Comparison of ENCODE assay signal across 17 cellular contexts in the genomic region with DNA sequence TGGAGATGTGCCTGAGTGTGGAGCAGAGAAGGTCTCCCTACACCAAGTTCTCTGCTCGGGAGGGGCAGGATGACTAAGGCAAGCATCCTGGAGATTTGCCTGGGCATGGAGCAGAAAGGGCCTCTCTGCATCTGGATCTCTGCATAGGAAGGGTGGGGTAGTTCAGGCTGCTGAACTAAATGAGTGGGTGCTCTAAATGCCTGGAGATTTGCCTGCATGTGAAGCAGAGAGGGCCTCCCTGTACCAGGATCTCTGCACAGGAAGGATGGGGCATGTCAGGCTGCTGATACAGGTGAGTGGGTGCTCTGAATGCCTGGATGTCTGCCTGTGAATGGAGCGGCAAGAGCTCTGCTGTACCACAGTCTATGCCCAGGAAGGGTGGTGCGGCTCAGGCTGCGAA.
DNase-seq lines count a peak whose midpoint lies in the region; ATAC-seq and TF ChIP-seq lines count a peak whose summit lies in the region.
"Had no signal": no experiment of that assay in that cellular context is flagged by ENCODE, and none has a peak within 500 bp of the region (broad histone marks: within the 10 kb centered on the region; RNA-seq: fewer than 3 reads in every experiment).

No MANE protein-coding gene starts in this region.

- no peaks in the 10 kb centered on the region; the same call in 1 of the 2 replicates for H3K4me1 ChIP-seq in PC-3 (ENCODE audit: insufficient read depth, low read length)
- H3K4me1 ChIP-seq in osteoblast (ENCODE audit: insufficient read depth, low read length) = peaks cover 9% of the 10 kb centered on the region
- H3K4me1 ChIP-seq in transverse colon = no peaks in the 10 kb centered on the region
- H3K4me1 ChIP-seq: BE2C had no signal

- POLR2A ChIA-PET in PC-3 (lab: Charles Lee; ENCODE audit: unreplicated experiment) = no interaction called here

- no peak for TF ChIP-seq POLR2A in transverse colon (IDR thresholded peaks at IDR 0.05)

- TF ChIP-seq EP300 in transverse colon (IDR thresholded peaks at IDR 0.05; ENCODE audit: low read depth) = no peak

- H3K9me2 ChIP-seq in PC-3 (replicated peaks; ENCODE audit: low read length) = no peaks in the 10 kb centered on the region

- H3K4me3 ChIP-seq in PC-3 (ENCODE audit: low read length) (no peak overlapping the region), osteoblast (ENCODE audit: insufficient read depth, low read length) (no peak overlapping the region), transverse colon (no peak overlapping the region)
- H3K4me3 ChIP-seq: esophagus squamous epithelium had no signal

- peak; percentile 17 for DNase-seq in ELR (ENCODE audit: low read depth)
- peak; percentile 25 for DNase-seq in PC-3
- peak; percentile 37 for DNase-seq in epithelial cell of prostate (ENCODE audit: low read depth, low spot score)
- peak; percentile 73 for DNase-seq in osteoblast (ENCODE audit: insufficient read length, low spot score, missing footprints)
- DNase-seq in T-helper 1 cell = no peak
- DNase-seq in transverse colon = no peak
- DNase-seq in NCI-H2196 treated with DMSO at 0.1 percent for 48 hours (lab: John Stamatoyannopoulos, UW; ENCODE audit: unreplicated experiment) = no peak
- DNase-seq: BE2C; dermis blood vessel endothelial cell; esophagus squamous epithelium; naive B cell; NCI-H1105; NCI-H2171; stimulated activated CD4-positive, alpha-beta T cell treated with anti-CD3 and anti-CD28 coated beads, Interleukin-15, amount 100 ng/mL, for 24 hours; T-helper 17 cell had no signal

- CTCF ChIA-PET in PC-3 (lab: Charles Lee) = no interaction called here

- H3K27ac ChIP-seq in PC-3 (ENCODE audit: low read length) = no peak overlapping the region
- H3K27ac ChIP-seq in epithelial cell of prostate = peak overlapping the region; percentile 89
- H3K27ac ChIP-seq in osteoblast (ENCODE audit: low read depth, low read length) = peak overlapping the region; percentile 25
- H3K27ac ChIP-seq in transverse colon = no peak overlapping the region

- H3K9ac ChIP-seq in PC-3 (ENCODE audit: low read length) = no peak overlapping the region

- H2AFZ ChIP-seq in PC-3 (ENCODE audit: low read length) (no peak overlapping the region), osteoblast (ENCODE audit: low read length) (no peak overlapping the region)

- no TSS peak for BruUV-seq in PC-3 (replicated peaks; lab: Mats Ljungman, UMichigan)

- H3K27me3 ChIP-seq in PC-3 (ENCODE audit: low read length) (no peaks in the 10 kb centered on the region), osteoblast (ENCODE audit: insufficient read depth, low read length) (no peaks in the 10 kb centered on the region), transverse colon (no peaks in the 10 kb centered on the region)
- H3K27me3 ChIP-seq: BE2C, esophagus squamous epithelium had no signal

- no peak overlapping the region for H3K4me2 ChIP-seq in PC-3 (ENCODE audit: low read length)
- H3K4me2 ChIP-seq in osteoblast (ENCODE audit: insufficient read depth, low read length) = peak overlapping the region; percentile 5

- H3F3A ChIP-seq in PC-3 (ENCODE audit: low read length, unreplicated experiment) = no peaks in the 10 kb centered on the region

- ATAC-seq in PC-3 = peak; percentile 94
- ATAC-seq in GM18873 (IDR thresholded peaks at IDR 0.05; ENCODE audit: low FRiP score, unreplicated experiment) = no peak
- ATAC-seq: HepG2, T-helper 17 cell had no signal

- 92 to 100% methylated on average over 1 to 4 of the region's 4 CpGs for WGBS in transverse colon (ENCODE audit: low coverage in 1 of 2), 2 donors

- no peaks in the 10 kb centered on the region for H3K79me2 ChIP-seq in PC-3 (ENCODE audit: low read length)
- peaks cover 49% of the 10 kb centered on the region for H3K79me2 ChIP-seq in osteoblast (ENCODE audit: insufficient read depth, low read length)

- H3K36me3 ChIP-seq in PC-3 (ENCODE audit: low read depth, low read length) = no peaks in the 10 kb centered on the region
- no peaks in the 10 kb centered on the region for H3K36me3 ChIP-seq in osteoblast (ENCODE audit: insufficient read depth, low read length)
- no peaks in the 10 kb centered on the region for H3K36me3 ChIP-seq in transverse colon
- H3K36me3 ChIP-seq: BE2C, esophagus squamous epithelium had no signal

- in situ Hi-C loops in transverse colon (cut with MboI; ENCODE audit: low pct_ligation_motif_present in 1 of 4, low pct_unique_long_range_greater_than_20kb in 1 of 4, low sequenced_read_pairs in 3 of 4) = no loop called here

- intact Hi-C loops in PC-3 (cut with micrococcal nuclease) (no loop called here), transverse colon (cut with DNase I; ENCODE audit: low total_unique reads) (no loop called here)

- TF ChIP-seq CTCF in PC-3 (conservative IDR thresholded peaks at IDR 0.05; ENCODE audit: low read depth, low read length) = no peak
- no peak for TF ChIP-seq CTCF in osteoblast (IDR thresholded peaks at IDR 0.05; ENCODE audit: extremely low read depth, low read depth, low read length)
- no peak for TF ChIP-seq CTCF in transverse colon (IDR thresholded peaks at IDR 0.05)

- no peaks in the 10 kb centered on the region for H4K20me1 ChIP-seq in PC-3 (ENCODE audit: low read length)
- H4K20me1 ChIP-seq in osteoblast (ENCODE audit: insufficient read depth, low read length) = no peaks in the 10 kb centered on the region

- H3K9me3 ChIP-seq in PC-3 (ENCODE audit: low read length) = no peaks in the 10 kb centered on the region
- peaks cover 3% of the 10 kb centered on the region for H3K9me3 ChIP-seq in osteoblast (ENCODE audit: low read depth, low read length)
- no peaks in the 10 kb centered on the region for H3K9me3 ChIP-seq in transverse colon
- H3K9me3 ChIP-seq: BE2C had no signal

Comparison
In these comparisons a context has a peak if more than half of its experiments do, and no peak if none do; other contexts are left out.
1. DNase-seq: peak in ELR (single experiment), PC-3 (single experiment), epithelial cell of prostate (single experiment) and osteoblast (single experiment); none in T-helper 1 cell (0 of 5), transverse colon (single experiment) and NCI-H2196 treated with DMSO at 0.1 percent for 48 hours (single experiment).
2. H3K27ac ChIP-seq: peak in epithelial cell of prostate (single experiment) and osteoblast (single experiment); none in PC-3 (single experiment) and transverse colon (0 of 4).